Comparison of ENCODE assay signal across 17 cellular contexts in the genomic region with DNA sequence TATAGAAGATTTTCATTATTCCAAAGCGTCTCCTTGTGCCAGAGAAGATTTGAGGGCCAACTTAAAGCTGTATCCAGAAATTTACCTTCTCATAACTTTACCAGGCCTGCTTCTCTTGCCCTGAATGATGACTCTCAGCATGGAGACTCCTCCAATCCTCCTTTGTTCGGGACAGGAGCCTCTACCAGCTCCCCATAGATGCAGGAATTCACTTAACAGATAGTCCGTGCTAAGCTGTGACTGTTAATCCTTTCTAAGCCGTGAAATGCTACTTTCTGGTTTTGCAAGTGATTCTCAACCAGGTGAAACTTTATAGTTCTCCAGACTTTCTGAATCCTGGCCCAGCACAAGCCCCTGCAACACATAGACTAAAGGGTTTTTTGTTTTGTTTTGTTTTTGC. TPM values are rescaled to one million over a fixed set of nuclear protein-coding genes. Genes with fewer than 3 reads are reported as not detected.
DNase-seq lines count a peak whose midpoint lies in the region; TF ChIP-seq lines count a peak whose summit lies in the region.
"Had no signal": no experiment of that assay in that cellular context is flagged by ENCODE, and none has a peak within 500 bp of the region (broad histone marks: within the 10 kb centered on the region; RNA-seq: fewer than 3 reads in every experiment).

No MANE protein-coding gene starts in this region.

- no peak overlapping the region for H4K91ac ChIP-seq in neuronal stem cell (ENCODE audit: low read depth, low read length, poor library complexity)

- H2AK5ac ChIP-seq in neuronal stem cell (ENCODE audit: low read depth, low read length): no peak overlapping the region

- H3K4me3 ChIP-seq in endodermal cell (ENCODE audit: low read length) (no peak overlapping the region), neuronal stem cell (ENCODE audit: low read length in 2 of 2) (no peak overlapping the region), coronary artery (no peak overlapping the region)
- H3K4me3 ChIP-seq: GM12878, GM23248 had no signal

- TF ChIP-seq CTCF in endodermal cell (conservative IDR thresholded peaks at IDR 0.05) (no peak), coronary artery (IDR thresholded peaks at IDR 0.05) (no peak)

- no peak overlapping the region for H3K18ac ChIP-seq in neuronal stem cell (ENCODE audit: low read length)

- H2AFZ ChIP-seq in neuronal stem cell (ENCODE audit: low read length): no peak overlapping the region
- H2AFZ ChIP-seq: GM23248 had no signal

- H3K4me3 Mint-ChIP-seq in endodermal cell: no peak overlapping the region
- H3K4me3 Mint-ChIP-seq: CD4-positive, alpha-beta memory T cell; H9 had no signal

- peaks cover 21% of the 10 kb centered on the region for H3K9me3 ChIP-seq in endodermal cell (ENCODE audit: control insufficient read depth, low read length)
- no peaks in the 10 kb centered on the region for H3K9me3 ChIP-seq in neuronal stem cell (replicated peaks in 1 of 2; ENCODE audit: control insufficient read depth in 2 of 2, insufficient read depth in 1 of 2, low read depth in 1 of 2, low read length in 2 of 2)

- H2BK12ac ChIP-seq in neuronal stem cell (ENCODE audit: low read length): no peak overlapping the region

- H3K4me1 Mint-ChIP-seq in endodermal cell: peaks cover 9% of the 10 kb centered on the region

- no peak overlapping the region for H2BK120ac ChIP-seq in neuronal stem cell (ENCODE audit: low read depth, low read length)

- WGBS in endodermal cell (ENCODE audit: insufficient coverage in 1 of 2, insufficient read length in 1 of 2), 2 experiments: 39 to 57% methylated on average over 4 of the region's 4 CpGs
- WGBS in neuronal stem cell (ENCODE audit: extremely low coverage in 2 of 2, insufficient read length in 2 of 2, insufficient replicate concordance in 1 of 2), 2 donors: no CpG with 5 or more reads among the region's 4 CpGs

- H3K27me3 ChIP-seq in endodermal cell (ENCODE audit: control insufficient read depth, insufficient read depth, low read length, poor library complexity, severe bottlenecking): peaks cover 97% of the 10 kb centered on the region
- no peaks in the 10 kb centered on the region for H3K27me3 ChIP-seq in neuronal stem cell (ENCODE audit: control insufficient read depth in 3 of 3, insufficient read depth in 3 of 3, low read depth in 1 of 3, low read length in 3 of 3)

- H3K14ac ChIP-seq in neuronal stem cell (ENCODE audit: low read length): no peak overlapping the region

- no peak overlapping the region for H3K9ac ChIP-seq in endodermal cell (ENCODE audit: extremely low read depth, low read length, poor library complexity, severe bottlenecking)
- H3K9ac ChIP-seq in neuronal stem cell (ENCODE audit: low read depth, low read length, poor library complexity): no peak overlapping the region
- H3K9ac ChIP-seq: GM23248 had no signal

- H3K36me3 Mint-ChIP-seq in endodermal cell (ENCODE audit: low read depth): no peaks in the 10 kb centered on the region
- H3K36me3 Mint-ChIP-seq: CD4-positive, alpha-beta memory T cell had no signal

- no peak overlapping the region for H3K4me2 ChIP-seq in neuronal stem cell (ENCODE audit: insufficient read depth, low read length, poor library complexity, severe bottlenecking)

- no peak overlapping the region for H3K4ac ChIP-seq in neuronal stem cell (ENCODE audit: low read length)

- H3K36me3 ChIP-seq in endodermal cell (ENCODE audit: control insufficient read depth, insufficient read depth, low read length): no peaks in the 10 kb centered on the region
- H3K36me3 ChIP-seq in neuronal stem cell (replicated peaks in 1 of 2; ENCODE audit: control insufficient read depth in 2 of 2, insufficient read depth in 2 of 2, low read length in 2 of 2): no peaks in the 10 kb centered on the region

- H3K23ac ChIP-seq in neuronal stem cell (ENCODE audit: low read depth, low read length, poor library complexity): no peak overlapping the region

- H3K4me1 ChIP-seq in endodermal cell (ENCODE audit: control insufficient read depth, insufficient read depth, low read length) (peaks cover 4% of the 10 kb centered on the region), neuronal stem cell (ENCODE audit: control insufficient read depth in 2 of 2, insufficient read depth in 1 of 2, low read depth in 1 of 2, low read length in 2 of 2) (peaks cover 0 to 7% of the 10 kb centered on the region in 2 donors)

- H4K8ac ChIP-seq in neuronal stem cell (ENCODE audit: low read depth, low read length): no peak overlapping the region

- H3K9me3 Mint-ChIP-seq in endodermal cell: peaks cover 14% of the 10 kb centered on the region

- DNase-seq in NCI-H82 (lab: John Stamatoyannopoulos, UW) (peak; percentile 84), endodermal cell (peak; percentile 58), neuronal stem cell (ENCODE audit: low spot score) (peak; percentile 18), coronary artery (ENCODE audit: low spot score) (no peak), T-helper 9 cell (no peak)
- no peak for DNase-seq in activated CD4-positive, alpha-beta T cell treated with anti-CD3 and anti-CD28 coated beads for 1 hour
- DNase-seq: C1 segment of cervical spinal cord; CD4-positive, alpha-beta memory T cell; COR-L47; DMS 273 treated with DMSO at 0.1 percent for 48 hours; DMS79; EL; GDM1; GM23248; H9 had no signal

- H3K27me3 Mint-ChIP-seq in endodermal cell (ENCODE audit: insufficient read depth): peaks cover 99% of the 10 kb centered on the region

- no peaks in the 10 kb centered on the region for H3K79me1 ChIP-seq in neuronal stem cell (ENCODE audit: low read depth, low read length)

- no peak overlapping the region for H2BK15ac ChIP-seq in neuronal stem cell (ENCODE audit: low read length)

- no peak overlapping the region for H2BK5ac ChIP-seq in neuronal stem cell (ENCODE audit: low read length)

- H3K27ac Mint-ChIP-seq in endodermal cell: no peak overlapping the region
- H3K27ac Mint-ChIP-seq: CD4-positive, alpha-beta memory T cell; H9 had no signal

- H3K27ac ChIP-seq in endodermal cell (ENCODE audit: low read depth, low read length) (no peak overlapping the region), neuronal stem cell (replicated peaks; ENCODE audit: low read length) (no peak overlapping the region), coronary artery (no peak overlapping the region)
- H3K27ac ChIP-seq: GM23248 had no signal

RNA-seq across cellular contexts. Expression of a gene that starts 31.8 kb away (rescaled TPM):
- total RNA-seq in endodermal cell: under 1 TPM in 1 of 2 donors, not detected in 1; 0.13 TPM
- 1.4 TPM for polyA plus RNA-seq in endodermal cell (2013, experiment 1 of 2)
- 1.6 TPM for polyA plus RNA-seq in endodermal cell (2013, experiment 2 of 2)
- 0.17 TPM for polyA plus RNA-seq in neuronal stem cell (2013, experiment 1 of 2)
- polyA plus RNA-seq in neuronal stem cell (2013, experiment 2 of 2): 0.14 TPM
- total RNA-seq: A673; CD4-positive, alpha-beta memory T cell; GM12878 had no signal

Comparison
In these comparisons a context has a peak if more than half of its experiments do, and no peak if none do; other contexts are left out.
1. DNase-seq: peak in NCI-H82 (single experiment), endodermal cell (single experiment) and neuronal stem cell (single experiment); none in activated CD4-positive, alpha-beta T cell treated with anti-CD3 and anti-CD28 coated beads for 1 hour (single experiment), coronary artery (single experiment) and T-helper 9 cell (single experiment).